9 cellular contexts compared by ENCODE assay signal in the genomic region with DNA sequence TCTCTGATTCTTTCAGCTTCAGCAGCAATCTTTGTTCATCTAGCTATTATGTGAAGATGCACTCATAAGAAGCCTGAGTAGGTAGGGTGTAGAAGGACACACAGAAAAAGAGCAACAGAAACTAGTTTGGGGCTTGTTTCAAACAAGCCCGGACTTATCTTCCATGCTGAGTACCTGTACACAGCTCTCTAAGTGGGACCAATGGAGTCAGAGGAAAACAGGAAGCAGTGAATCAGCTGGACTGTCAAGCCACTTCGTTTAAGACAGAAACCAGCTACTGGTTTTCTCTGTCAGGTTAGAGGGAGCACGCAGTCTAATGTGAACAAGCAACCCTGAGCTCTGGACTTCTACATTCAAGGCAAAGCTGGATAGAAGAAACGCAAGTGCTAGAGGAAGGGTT. TPM values are rescaled to one million over a fixed set of nuclear protein-coding genes. Genes with fewer than 3 reads are reported as not detected.
DNase-seq lines count a peak whose midpoint lies in the region; ATAC-seq and TF ChIP-seq lines count a peak whose summit lies in the region.
"Had no signal": no experiment of that assay in that cellular context is flagged by ENCODE, and none has a peak within 500 bp of the region (broad histone marks: within the 10 kb centered on the region; RNA-seq: fewer than 3 reads in every experiment).

No MANE protein-coding gene starts in this region.

- peaks cover 0 to 22% (median 2%) of the 10 kb centered on the region in 3 donors for H3K4me1 ChIP-seq in gastroesophageal sphincter

- peak; percentile 65 for ATAC-seq in stimulated activated naive CD8-positive, alpha-beta T cell treated with anti-CD3 and anti-CD28 coated beads, Interleukin-15, amount 100 ng/mL, for 72 hours
- no peak for ATAC-seq in stimulated activated naive CD8-positive, alpha-beta T cell treated with anti-CD3 and anti-CD28 coated beads, Interleukin-15, Interleukin-2, amounts not matched to agents 100 U/mL and 50 U/mL, for 24 hours
- ATAC-seq in gastroesophageal sphincter (no peak), GM19467 (IDR thresholded peaks at IDR 0.05; ENCODE audit: unreplicated experiment) (no peak)

- WGBS in gastroesophageal sphincter (ENCODE audit: low coverage in 1 of 2), 2 donors, result 46 to 81% methylated on average over 3 to 4 of the region's 4 CpGs

- no peak for DNase-seq in stimulated activated naive CD8-positive, alpha-beta T cell treated with anti-CD3 and anti-CD28 coated beads, Interleukin-15, amount 100 ng/mL, for 72 hours
- no peak for DNase-seq in stimulated activated naive CD8-positive, alpha-beta T cell treated with anti-CD3 and anti-CD28 coated beads, Interleukin-15, Interleukin-2, amounts not matched to agents 100 U/mL and 50 U/mL, for 24 hours
- peak; percentile 25 for DNase-seq in MV-4-11 (lab: John Stamatoyannopoulos, UW)
- DNase-seq in epithelial cell of prostate (ENCODE audit: low read depth, low spot score), result peak; percentile 97
- DNase-seq in GM19238 (ENCODE audit: insufficient read length, low spot score), result no peak
- no peak for DNase-seq in iPS-NIHi11 (ENCODE audit: low spot score)
- DNase-seq: right lobe of liver had no signal

- H3K27me3 ChIP-seq in gastroesophageal sphincter, result no peaks in the 10 kb centered on the region
- H3K27me3 ChIP-seq: right lobe of liver had no signal

- peaks cover 67% of the 10 kb centered on the region for H3K4me1 Mint-ChIP-seq in stimulated activated naive CD8-positive, alpha-beta T cell treated with anti-CD3 and anti-CD28 coated beads, Interleukin-15, amount 100 ng/mL, for 72 hours

- no peak overlapping the region for H3K4me3 ChIP-seq in gastroesophageal sphincter
- H3K4me3 ChIP-seq: right lobe of liver had no signal

- no peaks in the 10 kb centered on the region for H3K9me3 ChIP-seq in gastroesophageal sphincter
- H3K9me3 ChIP-seq: right lobe of liver had no signal

- H3K27ac Mint-ChIP-seq in stimulated activated naive CD8-positive, alpha-beta T cell treated with anti-CD3 and anti-CD28 coated beads, Interleukin-15, amount 100 ng/mL, for 72 hours, result peak overlapping the region; percentile 24 to 95

- no peaks in the 10 kb centered on the region for H3K9me3 Mint-ChIP-seq in stimulated activated naive CD8-positive, alpha-beta T cell treated with anti-CD3 and anti-CD28 coated beads, Interleukin-15, amount 100 ng/mL, for 72 hours

- no peak for TF ChIP-seq POLR2A in gastroesophageal sphincter (IDR thresholded peaks at IDR 0.05)

- no peak for TF ChIP-seq EP300 in gastroesophageal sphincter (IDR thresholded peaks at IDR 0.05)

- no peak for TF ChIP-seq CTCF in gastroesophageal sphincter (IDR thresholded peaks at IDR 0.05)

- H3K4me3 Mint-ChIP-seq in stimulated activated naive CD8-positive, alpha-beta T cell treated with anti-CD3 and anti-CD28 coated beads, Interleukin-15, amount 100 ng/mL, for 72 hours, result peak overlapping the region; percentile 38 to 66

- no peaks in the 10 kb centered on the region for H3K27me3 Mint-ChIP-seq in stimulated activated naive CD8-positive, alpha-beta T cell treated with anti-CD3 and anti-CD28 coated beads, Interleukin-15, amount 100 ng/mL, for 72 hours

- H3K27ac ChIP-seq in epithelial cell of prostate (peak overlapping the region; percentile 87), gastroesophageal sphincter (no peak overlapping the region)
- H3K27ac ChIP-seq: right lobe of liver had no signal

- no peaks in the 10 kb centered on the region for H3K36me3 ChIP-seq in gastroesophageal sphincter
- H3K36me3 ChIP-seq: right lobe of liver had no signal

RNA-seq across cellular contexts. Expression of gene MAP2K6, which starts 16.0 kb away (rescaled TPM):
- total RNA-seq in gastroesophageal sphincter, result 1 to 10 TPM in 3 of 4 donors, under 1 TPM in 1; 0.69 to 8.7 (median 2.4) TPM

Comparison
In these comparisons a context has a peak if more than half of its experiments do, and no peak if none do; other contexts are left out.
1. DNase-seq: peak in MV-4-11 (single experiment) and epithelial cell of prostate (single experiment); none in stimulated activated naive CD8-positive, alpha-beta T cell treated with anti-CD3 and anti-CD28 coated beads, Interleukin-15, amount 100 ng/mL, for 72 hours (0 of 2), stimulated activated naive CD8-positive, alpha-beta T cell treated with anti-CD3 and anti-CD28 coated beads, Interleukin-15, Interleukin-2, amounts not matched to agents 100 U/mL and 50 U/mL, for 24 hours (single experiment), GM19238 (single experiment) and iPS-NIHi11 (single experiment).